ENCODE assay signal across 16 cellular contexts in the genomic region with DNA sequence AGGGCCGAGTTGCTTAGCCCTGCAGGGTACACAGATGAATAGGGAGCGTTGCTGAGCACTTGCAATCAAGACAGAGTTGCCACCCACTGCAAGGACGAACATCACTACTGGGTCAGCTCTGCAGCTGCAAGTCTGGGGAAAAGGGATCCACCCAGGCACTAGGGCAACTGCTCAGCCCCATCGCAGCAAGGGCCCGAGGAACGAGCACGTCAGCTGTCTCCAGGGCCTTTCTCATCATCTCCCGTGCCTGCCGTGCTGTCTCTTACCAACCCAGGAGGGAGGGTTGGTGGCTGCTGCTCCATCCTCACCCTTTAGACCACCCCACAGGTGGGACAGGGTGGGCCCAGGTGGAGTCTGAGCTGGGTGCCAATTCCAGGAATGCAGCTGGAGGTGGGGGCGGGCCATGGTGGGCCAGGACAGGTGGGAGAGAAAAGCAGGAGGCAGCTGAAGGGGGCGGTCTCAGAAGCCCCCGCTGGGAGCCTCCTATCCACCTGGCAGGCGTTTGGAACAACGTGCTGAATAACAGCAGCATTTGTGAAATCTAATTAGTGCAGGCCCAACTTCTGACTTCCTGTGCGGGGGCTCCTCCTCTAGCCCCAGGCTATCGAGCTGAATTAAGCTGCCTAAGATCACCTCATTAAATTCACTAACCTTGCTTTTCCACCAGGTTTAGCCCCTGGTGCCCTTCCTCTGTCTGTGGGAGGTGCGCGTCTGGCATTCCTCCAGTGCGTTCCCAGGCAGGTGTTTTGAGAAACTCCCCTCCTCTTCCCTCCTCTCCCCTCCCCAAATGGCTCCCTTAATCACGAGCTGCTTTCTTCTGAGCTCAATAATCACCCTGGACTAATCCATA.
DNase-seq lines count a peak whose midpoint lies in the region; ATAC-seq and TF ChIP-seq lines count a peak whose summit lies in the region.
"Had no signal": no experiment of that assay in that cellular context is flagged by ENCODE, and none has a peak within 500 bp of the region (broad histone marks: within the 10 kb centered on the region; RNA-seq: fewer than 3 reads in every experiment).

No MANE protein-coding gene starts in this region.

- H3K36me3 Mint-ChIP-seq in natural killer cell treated with Interleukin-12 subunit alpha and Interleukin-12 subunit beta and Interleukin-15 and Interleukin-18, amount 100 ng/mL, for 72 hours: no peaks in the 10 kb centered on the region
- no peaks in the 10 kb centered on the region for H3K36me3 Mint-ChIP-seq in natural killer cell
- H3K36me3 Mint-ChIP-seq: CD14-positive monocyte, type B pancreatic cell had no signal

- intact Hi-C loops in natural killer cell (cut with micrococcal nuclease) (no loop called here), esophagus muscularis mucosa (cut with DNase I) (loop anchor here (10.0 kb wide), 1 partner anchor 377 kb away; no protein-coding TSS in a partner anchor)

- no peak overlapping the region for H3K27ac ChIP-seq in WERI-Rb-1
- H3K27ac ChIP-seq in substantia nigra (ENCODE audit: low read depth, low read length, poor library complexity, severe bottlenecking): peak overlapping the region; percentile 42
- no peak overlapping the region for H3K27ac ChIP-seq in coronary artery
- no peak overlapping the region for H3K27ac ChIP-seq in esophagus muscularis mucosa (replicated peaks in 1 of 4)
- H3K27ac ChIP-seq: epithelial cell of prostate had no signal

- no peak for TF ChIP-seq POLR2A in esophagus muscularis mucosa (IDR thresholded peaks at IDR 0.05; ENCODE audit: low read depth)

- 63% methylated on average over 13 of the region's 20 CpGs for WGBS in esophagus muscularis mucosa

- H3K4me1 Mint-ChIP-seq in natural killer cell treated with Interleukin-12 subunit alpha and Interleukin-12 subunit beta and Interleukin-15 and Interleukin-18, amount 100 ng/mL, for 72 hours (ENCODE audit: low read depth in 2 of 2): peaks cover 0 to 4% of the 10 kb centered on the region in 2 donors
- no peaks in the 10 kb centered on the region for H3K4me1 Mint-ChIP-seq in natural killer cell
- H3K4me1 Mint-ChIP-seq: CD14-positive monocyte had no signal

- no peak overlapping the region for H3K4me3 Mint-ChIP-seq in natural killer cell treated with Interleukin-12 subunit alpha and Interleukin-12 subunit beta and Interleukin-15 and Interleukin-18, amount 100 ng/mL, for 72 hours
- H3K4me3 Mint-ChIP-seq in natural killer cell: no peak overlapping the region
- H3K4me3 Mint-ChIP-seq: CD14-positive monocyte; dendritic cell treated with granulocyte-macrophage colony-stimulating factor and Interleukin-4, amounts not matched to agents 40 ng/mL and 50 ng/mL, for 4 days; stimulated activated naive CD8-positive, alpha-beta T cell treated with anti-CD3 and anti-CD28 coated beads, Interleukin-15, Interleukin-2, amounts not matched to agents 100 ng/mL and 50 ng/mL, for 24 hours; T-helper 2 cell treated with Interferon-gamma antibody and Interleukin-4, amounts not matched to agents 5 μg/mL and 100 μg/mL, for 36 hours had no signal

- H3K4me3 ChIP-seq in WERI-Rb-1 (ENCODE audit: low read depth, low read length): peak overlapping the region; percentile 27
- no peak overlapping the region for H3K4me3 ChIP-seq in coronary artery
- no peak overlapping the region for H3K4me3 ChIP-seq in esophagus muscularis mucosa

- H3K27ac Mint-ChIP-seq in natural killer cell treated with Interleukin-12 subunit alpha and Interleukin-12 subunit beta and Interleukin-15 and Interleukin-18, amount 100 ng/mL, for 72 hours: no peak overlapping the region
- no peak overlapping the region for H3K27ac Mint-ChIP-seq in natural killer cell
- H3K27ac Mint-ChIP-seq: dendritic cell treated with granulocyte-macrophage colony-stimulating factor and Interleukin-4, amounts not matched to agents 40 ng/mL and 50 ng/mL, for 4 days; stimulated activated naive CD8-positive, alpha-beta T cell treated with anti-CD3 and anti-CD28 coated beads, Interleukin-15, Interleukin-2, amounts not matched to agents 100 ng/mL and 50 ng/mL, for 24 hours; T-helper 2 cell treated with Interferon-gamma antibody and Interleukin-4, amounts not matched to agents 5 μg/mL and 100 μg/mL, for 36 hours had no signal

- no peak for TF ChIP-seq EP300 in esophagus muscularis mucosa (IDR thresholded peaks at IDR 0.05)

- H3K27me3 ChIP-seq in WERI-Rb-1 (ENCODE audit: insufficient read depth, low read depth, severe bottlenecking): no peaks in the 10 kb centered on the region
- peaks cover 0 to 65% (median 0%) of the 10 kb centered on the region in 4 donors for H3K27me3 ChIP-seq in esophagus muscularis mucosa

- no peaks in the 10 kb centered on the region for H3K9me3 Mint-ChIP-seq in natural killer cell treated with Interleukin-12 subunit alpha and Interleukin-12 subunit beta and Interleukin-15 and Interleukin-18, amount 100 ng/mL, for 72 hours
- H3K9me3 Mint-ChIP-seq in natural killer cell: no peaks in the 10 kb centered on the region
- H3K9me3 Mint-ChIP-seq: CD14-positive monocyte; dendritic cell treated with granulocyte-macrophage colony-stimulating factor and Interleukin-4, amounts not matched to agents 40 ng/mL and 50 ng/mL, for 4 days; stimulated activated naive CD8-positive, alpha-beta T cell treated with anti-CD3 and anti-CD28 coated beads, Interleukin-15, Interleukin-2, amounts not matched to agents 100 ng/mL and 50 ng/mL, for 24 hours; T-helper 2 cell treated with Interferon-gamma antibody and Interleukin-4, amounts not matched to agents 5 μg/mL and 100 μg/mL, for 36 hours; type B pancreatic cell had no signal

- peak in 1 of 2 donors; percentile 11 for ATAC-seq in natural killer cell treated with Interleukin-12 subunit alpha and Interleukin-12 subunit beta and Interleukin-15 and Interleukin-18, amount 100 ng/mL, for 72 hours
- ATAC-seq in natural killer cell (no peak), GM18909 (IDR thresholded peaks at IDR 0.05; ENCODE audit: poor library complexity, unreplicated experiment) (no peak)

- peaks cover 0 to 7% (median 2%) of the 10 kb centered on the region in 4 donors for H3K4me1 ChIP-seq in esophagus muscularis mucosa

- peak; percentile 10 for DNase-seq in natural killer cell treated with Interleukin-12 subunit alpha and Interleukin-12 subunit beta and Interleukin-15 and Interleukin-18, amount 100 ng/mL, for 72 hours (ENCODE audit: low spot score)
- no peak for DNase-seq in natural killer cell
- DNase-seq in NCI-H2081 treated with DMSO at 0.1 percent for 48 hours (lab: John Stamatoyannopoulos, UW): peak; percentile 87
- DNase-seq in WERI-Rb-1: no peak
- peak in 1 of 49 donors; percentile 7 for DNase-seq in substantia nigra (lab: John Stamatoyannopoulos, UW)
- no peak for DNase-seq in coronary artery (ENCODE audit: low spot score)
- no peak for DNase-seq in esophagus muscularis mucosa (ENCODE audit: extremely low spot score)
- DNase-seq: activated CD8-positive, alpha-beta memory T cell treated with anti-CD3 and anti-CD28 coated beads for 24 hours; NCI-H446 treated with DMSO at 0.1 percent for 48 hours had no signal

- peaks cover 2% of the 10 kb centered on the region for H3K9me3 ChIP-seq in WERI-Rb-1 (ENCODE audit: severe bottlenecking)
- no peaks in the 10 kb centered on the region for H3K9me3 ChIP-seq in esophagus muscularis mucosa

- H3K36me3 ChIP-seq in WERI-Rb-1 (no peaks in the 10 kb centered on the region), esophagus muscularis mucosa (no peaks in the 10 kb centered on the region)

- peaks cover 5 to 19% of the 10 kb centered on the region in 2 donors for H3K27me3 Mint-ChIP-seq in natural killer cell treated with Interleukin-12 subunit alpha and Interleukin-12 subunit beta and Interleukin-15 and Interleukin-18, amount 100 ng/mL, for 72 hours
- peaks cover 6 to 24% of the 10 kb centered on the region in 2 donors for H3K27me3 Mint-ChIP-seq in natural killer cell (ENCODE audit: low read depth in 2 of 2)

- TF ChIP-seq CTCF in natural killer cell (IDR thresholded peaks at IDR 0.05) (no peak), WERI-Rb-1 (IDR thresholded peaks at IDR 0.05; ENCODE audit: low read depth, low read length) (no peak), coronary artery (IDR thresholded peaks at IDR 0.05) (no peak), esophagus muscularis mucosa (IDR thresholded peaks at IDR 0.05) (no peak)

Comparison
In these comparisons a context has a peak if more than half of its experiments do, and no peak if none do; other contexts are left out.
1. DNase-seq: peak in natural killer cell treated with Interleukin-12 subunit alpha and Interleukin-12 subunit beta and Interleukin-15 and Interleukin-18, amount 100 ng/mL, for 72 hours (single experiment) and NCI-H2081 treated with DMSO at 0.1 percent for 48 hours (single experiment); none in natural killer cell (single experiment), WERI-Rb-1 (single experiment), coronary artery (single experiment) and esophagus muscularis mucosa (single experiment).